Comparison of ENCODE assay signal across 22 cellular contexts in the genomic region with DNA sequence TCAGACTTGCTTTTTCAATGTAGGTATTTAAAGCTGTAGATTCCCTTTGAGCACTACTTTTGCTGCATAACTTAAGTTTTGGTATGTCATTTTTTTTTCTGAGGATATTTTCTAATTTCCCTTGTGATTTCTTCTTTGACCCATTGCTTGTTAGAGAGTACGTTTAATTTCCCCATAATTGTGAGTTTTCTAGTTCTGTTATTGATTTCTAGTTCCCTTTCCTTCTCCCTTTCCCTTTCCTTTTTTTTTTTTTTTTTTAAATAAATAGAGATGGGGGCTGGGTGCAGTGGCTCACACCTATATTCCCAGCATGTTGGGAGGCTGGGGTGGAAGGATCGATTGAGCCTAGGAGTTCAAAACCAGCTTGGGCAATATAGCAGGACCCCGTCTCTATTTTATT. TPM values are rescaled to one million over a fixed set of nuclear protein-coding genes. Genes with fewer than 3 reads are reported as not detected.
"Had no signal": no experiment of that assay in that cellular context is flagged by ENCODE, and none has a peak within 500 bp of the region (broad histone marks: within the 10 kb centered on the region; RNA-seq: fewer than 3 reads in every experiment).

No MANE protein-coding gene starts in this region.

- H3K27me3 ChIP-seq: breast epithelium, Peyer's patch, SJCRH30 had no signal

- H3K4me2 ChIP-seq: SK-N-SH had no signal

- ATAC-seq: activated CD4-positive, CD25-positive, alpha-beta regulatory T cell treated with anti-CD3 and anti-CD28 coated beads, Interleukin-2, amount 50 U/mL, for 24 hours had no signal

- H3K4me3 Mint-ChIP-seq: activated naive CD4-positive, alpha-beta T cell treated with anti-CD3 and anti-CD28 coated beads, Interleukin-2, amount 10 ng/mL, durations not matched to agents 7 days and 5 days; activated naive CD8-positive, alpha-beta T cell treated with anti-CD3 and anti-CD28 coated beads, Interleukin-2, amount 10 ng/mL, durations not matched to agents 7 days and 5 days had no signal

- H3K9me3 ChIP-seq: breast epithelium, Peyer's patch, SJCRH30, SK-N-SH had no signal

- H3K27me3 Mint-ChIP-seq: activated naive CD4-positive, alpha-beta T cell treated with anti-CD3 and anti-CD28 coated beads, Interleukin-2, amount 10 ng/mL, durations not matched to agents 7 days and 5 days; activated naive CD8-positive, alpha-beta T cell treated with anti-CD3 and anti-CD28 coated beads, Interleukin-2, amount 10 ng/mL, durations not matched to agents 7 days and 5 days had no signal

- H3K4me3 ChIP-seq: breast epithelium, Peyer's patch, SJCRH30 had no signal

- H3K4me1 ChIP-seq: breast epithelium, Peyer's patch, SJCRH30 had no signal

- H3K36me3 ChIP-seq: breast epithelium had no signal

- H3K9ac ChIP-seq: SK-N-SH had no signal

- H3K27ac ChIP-seq: breast epithelium, Peyer's patch, RWPE1, SJCRH30 had no signal

- H3K27ac Mint-ChIP-seq: activated naive CD4-positive, alpha-beta T cell treated with anti-CD3 and anti-CD28 coated beads, Interleukin-2, amount 10 ng/mL, durations not matched to agents 7 days and 5 days had no signal

- DNase-seq: activated CD4-positive, alpha-beta T cell treated with anti-CD3 and anti-CD28 coated beads for 48 hours; activated CD4-positive, alpha-beta T cell treated with anti-CD3 and anti-CD28 coated beads, Interleukin-2, amount 50 U/mL, for 48 hours; activated effector memory CD4-positive, alpha-beta T cell treated with anti-CD3 and anti-CD28 coated beads, Interleukin-2, amount 50 U/mL, for 16 hours; activated naive CD4-positive, alpha-beta T cell treated with anti-CD3 and anti-CD28 coated beads, Interleukin-2, amount 10 ng/mL, durations not matched to agents 7 days and 5 days; activated naive CD8-positive, alpha-beta T cell treated with anti-CD3 and anti-CD28 coated beads, Interleukin-2, amount 10 ng/mL, durations not matched to agents 7 days and 5 days; aorta; caudate nucleus; Karpas-422; MM.1S; NCI-H1105; NCI-H1436; NCI-H1694 treated with DMSO at 0.1 percent for 48 hours; NCI-H2029 treated with DMSO at 0.1 percent for 48 hours; NCI-H510A treated with DMSO at 0.1 percent for 48 hours; Peyer's patch; Right ventricle myocardium superior; SJCRH30; SK-N-SH; T-helper 1 cell had no signal

- H3K9me3 Mint-ChIP-seq: activated naive CD4-positive, alpha-beta T cell treated with anti-CD3 and anti-CD28 coated beads, Interleukin-2, amount 10 ng/mL, durations not matched to agents 7 days and 5 days; activated naive CD8-positive, alpha-beta T cell treated with anti-CD3 and anti-CD28 coated beads, Interleukin-2, amount 10 ng/mL, durations not matched to agents 7 days and 5 days had no signal

RNA-seq across cellular contexts. Expression of a gene that starts 47.0 kb away (rescaled TPM):
- total RNA-seq: Right ventricle myocardium superior had no signal
- polyA plus RNA-seq: aorta had no signal
